Comparison of ENCODE assay signal across 21 cellular contexts in the genomic region with DNA sequence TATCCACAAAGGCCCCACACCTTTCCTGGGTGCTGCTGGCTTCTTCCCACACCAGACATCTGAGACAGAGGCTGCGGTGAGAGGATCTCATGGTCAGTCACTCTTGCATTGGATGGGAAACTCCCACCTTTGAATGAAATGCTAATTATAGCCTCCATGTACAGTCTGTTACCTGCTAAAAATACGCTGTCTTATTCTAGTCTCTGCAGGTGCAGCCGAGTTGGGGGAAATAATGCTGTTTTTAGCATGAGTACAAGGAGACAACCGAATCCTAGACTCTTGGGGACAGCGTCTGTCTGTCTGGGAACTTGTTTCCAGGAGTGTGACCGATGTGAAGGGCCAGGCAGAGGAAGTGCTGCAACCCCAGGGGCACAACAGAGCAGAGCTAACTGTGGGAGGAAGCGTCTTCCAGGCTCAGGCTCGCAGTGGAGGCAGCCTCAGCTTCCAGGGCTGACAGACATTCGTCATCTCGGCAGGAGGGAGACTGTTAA.
DNase-seq lines count a peak whose midpoint lies in the region; ATAC-seq and TF ChIP-seq lines count a peak whose summit lies in the region.
"Had no signal": no experiment of that assay in that cellular context is flagged by ENCODE, and none has a peak within 500 bp of the region (broad histone marks: within the 10 kb centered on the region; RNA-seq: fewer than 3 reads in every experiment).

No MANE protein-coding gene starts in this region.

- no peaks in the 10 kb centered on the region for H3K36me3 ChIP-seq in DOHH2 (ENCODE audit: control insufficient read depth, low read length)
- H3K36me3 ChIP-seq in mesendoderm (ENCODE audit: control insufficient read depth, insufficient read depth, low read length): no peaks in the 10 kb centered on the region
- H3K36me3 ChIP-seq: Peyer's patch, right lobe of liver, vagina had no signal

- H4K5ac ChIP-seq in mesendoderm (ENCODE audit: low read length): no peak overlapping the region

- no peaks in the 10 kb centered on the region for H3K79me1 ChIP-seq in mesendoderm (ENCODE audit: low read length)

- H3K4me3 Mint-ChIP-seq in activated CD4-positive, alpha-beta T cell treated with anti-CD3 and anti-CD28 coated beads, Interleukin-2, amount 10 ng/mL, durations not matched to agents 7 days and 5 days: no peak overlapping the region
- H3K4me3 Mint-ChIP-seq: endodermal cell had no signal

- no peaks in the 10 kb centered on the region for H3K9me3 Mint-ChIP-seq in activated CD4-positive, alpha-beta T cell treated with anti-CD3 and anti-CD28 coated beads, Interleukin-2, amount 10 ng/mL, durations not matched to agents 7 days and 5 days
- H3K9me3 Mint-ChIP-seq: IgD-negative memory B cell had no signal

- H3K9ac ChIP-seq in mesendoderm (ENCODE audit: low read length): no peak overlapping the region

- peaks cover 10% of the 10 kb centered on the region for H3K27me3 Mint-ChIP-seq in activated CD4-positive, alpha-beta T cell treated with anti-CD3 and anti-CD28 coated beads, Interleukin-2, amount 10 ng/mL, durations not matched to agents 7 days and 5 days

- no peak overlapping the region for H4K8ac ChIP-seq in mesendoderm (ENCODE audit: low read depth, low read length)

- H2BK120ac ChIP-seq in mesendoderm (ENCODE audit: low read depth, low read length): no peak overlapping the region

- H3K27ac ChIP-seq in DOHH2 (ENCODE audit: low read depth, low read length) (no peak overlapping the region), mesendoderm (ENCODE audit: low read depth, low read length) (no peak overlapping the region)
- H3K27ac ChIP-seq: A549, Peyer's patch, right lobe of liver, vagina had no signal

- no peak overlapping the region for H2BK5ac ChIP-seq in mesendoderm (ENCODE audit: low read length)

- DNase-seq in GM20000 (ENCODE audit: low spot score): peak; percentile 65
- no peak for DNase-seq in mesendoderm
- DNase-seq in DMS114 treated with DMSO at 0.1 percent for 48 hours (lab: John Stamatoyannopoulos, UW; ENCODE audit: unreplicated experiment): no peak
- DNase-seq in EL: no peak
- DNase-seq in activated CD4-positive, alpha-beta T cell treated with anti-CD3 and anti-CD28 coated beads, Interleukin-2, amount 10 ng/mL, durations not matched to agents 7 days and 5 days: no peak
- DNase-seq: activated CD4-positive, alpha-beta T cell treated with anti-CD3 and anti-CD28 coated beads for 4 hours; activated naive CD4-positive, alpha-beta T cell; aorta; cerebellar nuclear complex; DND-41; endodermal cell; hippocampal formation; NCI-H748 treated with DMSO at 0.1 percent for 48 hours; Peyer's patch; right lobe of liver had no signal

- TF ChIP-seq CTCF in DOHH2 (IDR thresholded peaks at IDR 0.05; ENCODE audit: low read depth, low read length, poor library complexity, severe bottlenecking): no peak
- TF ChIP-seq CTCF in GM20000 (IDR thresholded peaks at IDR 0.05; ENCODE audit: extremely low read depth, missing control alignments): no peak

- no peaks in the 10 kb centered on the region for H4K20me1 ChIP-seq in DOHH2 (ENCODE audit: control insufficient read depth, insufficient read depth, low read depth, low read length)

- peak overlapping the region; percentile 34 for H3K23ac ChIP-seq in mesendoderm (ENCODE audit: low read length)

- H3K4me3 ChIP-seq in DOHH2 (ENCODE audit: low read length): no peak overlapping the region
- H3K4me3 ChIP-seq in mesendoderm (ENCODE audit: low read length): no peak overlapping the region
- H3K4me3 ChIP-seq: A549, Peyer's patch, right lobe of liver, vagina had no signal

- H3K27ac Mint-ChIP-seq in activated CD4-positive, alpha-beta T cell treated with anti-CD3 and anti-CD28 coated beads, Interleukin-2, amount 10 ng/mL, durations not matched to agents 7 days and 5 days: no peak overlapping the region
- H3K27ac Mint-ChIP-seq: endodermal cell, IgD-negative memory B cell had no signal

- CTCF ChIA-PET in activated CD4-positive, alpha-beta T cell treated with anti-CD3 and anti-CD28 coated beads, Interleukin-2, amount 10 ng/mL, durations not matched to agents 7 days and 5 days (lab: Charles Lee): no interaction called here

- H3K4me2 ChIP-seq in DOHH2 (ENCODE audit: low read length) (0 out of 2 replicates have a peak overlapping the region, but pooled peaks have one; percentile 16), mesendoderm (ENCODE audit: low read length) (no peak overlapping the region)
- H3K4me2 ChIP-seq: A549 had no signal

- no peaks in the 10 kb centered on the region for H3K4me1 Mint-ChIP-seq in activated CD4-positive, alpha-beta T cell treated with anti-CD3 and anti-CD28 coated beads, Interleukin-2, amount 10 ng/mL, durations not matched to agents 7 days and 5 days

- ATAC-seq in HG03565 (IDR thresholded peaks at IDR 0.05; ENCODE audit: unreplicated experiment) (peak; percentile 76), GM19463 (IDR thresholded peaks at IDR 0.05; ENCODE audit: unreplicated experiment) (no peak)
- ATAC-seq: A549, right lobe of liver had no signal

- no peaks in the 10 kb centered on the region for H3K9me2 ChIP-seq in DOHH2 (replicated peaks; ENCODE audit: control insufficient read depth, low read length)

- H3K18ac ChIP-seq in mesendoderm (ENCODE audit: low read length): no peak overlapping the region

- no peaks in the 10 kb centered on the region for H3K79me2 ChIP-seq in DOHH2 (ENCODE audit: control insufficient read depth, low read length)
- no peaks in the 10 kb centered on the region for H3K79me2 ChIP-seq in mesendoderm (ENCODE audit: control insufficient read depth, insufficient read depth, low read length)

- H3K4me1 ChIP-seq in DOHH2 (ENCODE audit: control insufficient read depth, low read length) (peaks cover 13% of the 10 kb centered on the region), mesendoderm (ENCODE audit: control insufficient read depth, low read depth, low read length) (peaks cover 7% of the 10 kb centered on the region)
- H3K4me1 ChIP-seq: Peyer's patch, right lobe of liver, vagina had no signal

- no peaks in the 10 kb centered on the region for H3K9me3 ChIP-seq in DOHH2 (ENCODE audit: control insufficient read depth, insufficient read depth, low read length)
- H3K9me3 ChIP-seq: Peyer's patch, right lobe of liver, vagina had no signal

- no peak overlapping the region for H2BK15ac ChIP-seq in mesendoderm (replicated peaks; ENCODE audit: low read depth)

- WGBS in mesendoderm (ENCODE audit: extremely low coverage, insufficient coverage, low lambda C conversion rate): no CpG with 5 or more reads among the region's 10 CpGs

- no peaks in the 10 kb centered on the region for H3K36me3 Mint-ChIP-seq in activated CD4-positive, alpha-beta T cell treated with anti-CD3 and anti-CD28 coated beads, Interleukin-2, amount 10 ng/mL, durations not matched to agents 7 days and 5 days (ENCODE audit: low read depth)

- no peak overlapping the region for H3K56ac ChIP-seq in mesendoderm (ENCODE audit: low read length)

- H3K4ac ChIP-seq in mesendoderm (ENCODE audit: low read depth, low read length): no peak overlapping the region

- H3F3A ChIP-seq in DOHH2 (ENCODE audit: control insufficient read depth, insufficient read depth): no peaks in the 10 kb centered on the region

- no peak overlapping the region for H2AK5ac ChIP-seq in mesendoderm (ENCODE audit: low read length)

- H3K27me3 ChIP-seq in DOHH2 (ENCODE audit: control insufficient read depth, low read length) (peaks cover 7% of the 10 kb centered on the region), mesendoderm (ENCODE audit: insufficient read depth, low read length, poor library complexity) (no peaks in the 10 kb centered on the region)
- H3K27me3 ChIP-seq: Peyer's patch, right lobe of liver, vagina had no signal

- POLR2A ChIA-PET in activated CD4-positive, alpha-beta T cell treated with anti-CD3 and anti-CD28 coated beads, Interleukin-2, amount 10 ng/mL, durations not matched to agents 7 days and 5 days (lab: Charles Lee): no interaction called here
